In the genomic region with DNA sequence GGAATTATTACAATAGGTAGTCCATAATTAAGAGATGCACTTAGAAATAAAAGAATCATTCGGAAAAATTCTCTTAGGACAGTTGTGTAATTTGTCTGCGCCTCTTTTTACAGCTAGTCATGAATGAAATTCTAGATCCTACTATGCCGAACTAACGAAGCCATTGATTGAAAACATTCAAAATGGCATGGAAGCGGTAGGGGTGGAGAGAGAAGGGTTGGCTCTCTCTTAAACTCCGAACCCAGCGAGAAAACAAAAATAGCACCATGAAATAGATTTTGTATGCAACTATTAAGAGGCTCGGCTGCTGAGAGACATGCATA, we compare ENCODE assay signal across 8 cellular contexts. TPM values are rescaled to one million over a fixed set of nuclear protein-coding genes. Genes with fewer than 3 reads are reported as not detected.
DNase-seq lines count a peak whose midpoint lies in the region; ATAC-seq, FAIRE-seq and TF ChIP-seq lines count a peak whose summit lies in the region.

No MANE protein-coding gene starts in this region.

- H3K4me1 ChIP-seq in upper lobe of right lung: no peaks in the 10 kb centered on the region

- WGBS in lower leg skin, 2 donors: 1 to 6% methylated on average over 8 of the region's 8 CpGs

- no peak for FAIRE-seq in GM12892 (lab: Jason Lieb, UNC)

- H3K9me3 ChIP-seq in upper lobe of right lung: no peaks in the 10 kb centered on the region

- H3K4me3 ChIP-seq in AG10803 (ENCODE audit: low read length) (peak overlapping the region; percentile 89), astrocyte of the cerebellum (ENCODE audit: low read depth, low read length) (peak overlapping the region; percentile 98), lower leg skin (ENCODE audit: low read depth, poor library complexity, severe bottlenecking) (peak overlapping the region; percentile 89), upper lobe of right lung (peak overlapping the region; percentile 81)

- intact Hi-C loops in lower leg skin (cut with DNase I; ENCODE audit: low total_unique reads): no loop called here
- intact Hi-C loops in upper lobe of right lung (cut with DNase I): no loop called here

- TF ChIP-seq CTCF in AG10803 (conservative IDR thresholded peaks at IDR 0.05; ENCODE audit: low read length): no peak
- no peak for TF ChIP-seq CTCF in astrocyte of the cerebellum (IDR thresholded peaks at IDR 0.05; ENCODE audit: low read depth, low read length, missing control alignments)
- no peak for TF ChIP-seq CTCF in lower leg skin (IDR thresholded peaks at IDR 0.05)
- TF ChIP-seq CTCF in upper lobe of right lung (IDR thresholded peaks at IDR 0.05): no peak

- in situ Hi-C loops in astrocyte of the cerebellum (cut with HindIII; ENCODE audit: low sequenced_read_pairs): loop anchor here (10.0 kb wide), 1 partner anchor 449 kb away; no protein-coding TSS in a partner anchor

- DNase-seq in AG10803 (ENCODE audit: low read depth) (peak; percentile 4), HT-29 (ENCODE audit: low spot score) (peak; percentile 50), astrocyte of the cerebellum (ENCODE audit: low read depth) (no peak), lower leg skin (ENCODE audit: low spot score in 2 of 2) (no peak), upper lobe of right lung (no peak), GM12892 (ENCODE audit: insufficient read length) (no peak)

- no peaks in the 10 kb centered on the region for H3K36me3 ChIP-seq in upper lobe of right lung

- H3K27ac ChIP-seq in upper lobe of right lung: no peak overlapping the region

- H3K27me3 ChIP-seq in upper lobe of right lung: no peaks in the 10 kb centered on the region

- ATAC-seq in upper lobe of right lung (no peak), HG02981 (IDR thresholded peaks at IDR 0.05; ENCODE audit: unreplicated experiment) (no peak), HG02840 (IDR thresholded peaks at IDR 0.05; ENCODE audit: low FRiP score, unreplicated experiment) (no peak)

- no peak for TF ChIP-seq POLR2A in lower leg skin (IDR thresholded peaks at IDR 0.05)
- no peak for TF ChIP-seq POLR2A in GM12892 (IDR thresholded peaks at IDR 0.05; ENCODE audit: low read depth, low read length)

RNA-seq across cellular contexts. Expression of gene PGAP1, which starts 1.1 kb away (rescaled TPM):
- total RNA-seq in HT-29 (2014; rRNA removed; shearing (Covaris generic)): 2.7 and 2.9 TPM in 2 replicates
- total RNA-seq in lower leg skin (10 to 100 TPM; 20.0 to 25.4 (median 23.6) TPM), upper lobe of right lung (15.2 TPM)
- 4.4 TPM for polyA plus RNA-seq in GM12892 (2012; ENCODE audit: missing spikeins)

Comparison
In these comparisons a context has a peak if more than half of its experiments do, and no peak if none do; other contexts are left out.
1. DNase-seq: peak in AG10803 (single experiment) and HT-29 (single experiment); none in astrocyte of the cerebellum (single experiment), lower leg skin (0 of 2), upper lobe of right lung (single experiment) and GM12892 (single experiment).
2. Peak in every context shown above with its lines, with median percentiles within 50 percentile points of each other: H3K4me3 ChIP-seq.